8 cellular contexts compared by ENCODE assay signal in the genomic region with DNA sequence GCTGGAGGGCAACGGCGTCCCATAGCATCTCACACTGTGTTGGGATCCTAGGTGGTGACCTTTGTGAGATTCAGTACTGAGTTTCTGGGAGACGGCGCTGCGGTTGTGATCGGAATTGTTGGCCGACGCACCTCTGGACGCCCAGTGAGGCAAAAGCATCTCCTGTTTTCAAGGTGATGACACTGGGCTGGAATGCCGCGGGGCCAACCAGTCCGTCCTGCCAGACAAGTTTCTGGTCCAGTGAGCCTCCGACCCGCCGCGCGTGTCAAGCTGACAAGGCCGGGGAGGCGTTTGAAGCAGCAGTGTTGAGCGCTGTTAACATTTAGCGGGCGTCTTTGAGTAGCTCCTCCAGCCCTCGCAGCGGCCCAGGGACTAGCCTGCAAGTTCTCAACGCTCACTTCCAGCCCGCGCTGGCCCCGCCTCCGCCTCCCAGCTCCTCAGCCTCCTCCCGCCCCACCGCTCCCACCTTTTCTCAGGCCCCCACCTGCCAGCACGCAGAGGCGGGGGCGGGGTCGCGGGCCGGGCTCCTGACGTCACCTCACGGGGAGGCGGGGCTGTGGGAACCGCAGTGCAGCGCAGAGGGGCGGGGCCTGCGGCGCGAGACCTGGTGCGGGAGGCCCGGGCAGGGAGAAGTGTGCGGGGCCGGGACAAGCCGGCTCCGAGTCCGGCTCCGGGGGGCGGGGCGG. TPM values are rescaled to one million over a fixed set of nuclear protein-coding genes. Genes with fewer than 3 reads are reported as not detected.
DNase-seq lines count a peak whose midpoint lies in the region; ATAC-seq and TF ChIP-seq lines count a peak whose summit lies in the region.

No MANE protein-coding gene starts in this region.

- H3K27ac Mint-ChIP-seq in activated CD8-positive, alpha-beta T cell treated with anti-CD3 and anti-CD28 coated beads for 36 hours, result no peak overlapping the region

- no peaks in the 10 kb centered on the region for H3K36me3 Mint-ChIP-seq in activated CD8-positive, alpha-beta T cell treated with anti-CD3 and anti-CD28 coated beads for 36 hours (ENCODE audit: low read depth)

- 1% methylated on average over 56 of the region's 56 CpGs for whole genome bisulfite sequencing in ectodermal cell, 2 experiments
- WGBS in lung, 2 donors, result 1% methylated on average over 50 to 56 of the region's 56 CpGs

- TF ChIP-seq CTCF in AG04450 (IDR thresholded peaks at IDR 0.05; ENCODE audit: low read depth, low read length), result no peak
- no peak for TF ChIP-seq CTCF in activated CD8-positive, alpha-beta T cell treated with anti-CD3 and anti-CD28 coated beads for 36 hours (IDR thresholded peaks at IDR 0.05)
- TF ChIP-seq CTCF in lung (IDR thresholded peaks at IDR 0.05; ENCODE audit: control extremely low read depth, extremely low read depth), result no peak

- ATAC-seq in GM19043 (IDR thresholded peaks at IDR 0.05; ENCODE audit: low read depth, unreplicated experiment), result peak; percentile 69
- peak; percentile 88 for ATAC-seq in HG03439 (IDR thresholded peaks at IDR 0.05; ENCODE audit: unreplicated experiment)
- ATAC-seq in activated CD8-positive, alpha-beta T cell treated with anti-CD3 and anti-CD28 coated beads for 36 hours, result peak; percentile 87
- peak; percentile 85 for ATAC-seq in lung (ENCODE audit: insufficient read depth, low FRiP score)

- no peak for DNase-seq in AG04450 (ENCODE audit: low read depth, low spot score)
- peak; percentile 90 for DNase-seq in NCI-H748 (lab: John Stamatoyannopoulos, UW; ENCODE audit: unreplicated experiment)
- peak; percentile 88 for DNase-seq in activated CD8-positive, alpha-beta T cell treated with anti-CD3 and anti-CD28 coated beads for 36 hours
- DNase-seq in lung (ENCODE audit: low spot score), result peak; percentile 94
- DNase-seq in stimulated activated CD4-positive, alpha-beta T cell treated with anti-CD3 and anti-CD28 coated beads, TNF-alpha, amount 100 ng/mL, for 1 hour (ENCODE audit: low read depth in 3 of 3, low spot score in 1 of 3), result peak; percentile 69 to 87 (median 80)

- H3K27ac ChIP-seq in AG04450 (ENCODE audit: low read depth, low read length) (no peak overlapping the region), ectodermal cell (ENCODE audit: insufficient read depth, low read depth, low read length, poor library complexity, severe bottlenecking) (no peak overlapping the region), lung (ENCODE audit: low read depth in 1 of 2, low read length in 1 of 2) (peak overlapping the region; percentile 87 to 93)

- CTCF ChIA-PET in AG04450 (lab: Charles Lee), result no interaction called here
- CTCF ChIA-PET in activated CD8-positive, alpha-beta T cell treated with anti-CD3 and anti-CD28 coated beads for 36 hours (lab: Charles Lee), result interaction anchor here (1.0 to 1.1 kb wide), 2 partner anchors 9 to 11 kb away, joined by 3 read pairs; no protein-coding TSS in a partner anchor

- intact Hi-C loops in activated CD8-positive, alpha-beta T cell treated with anti-CD3 and anti-CD28 coated beads for 36 hours (cut with micrococcal nuclease), result no loop called here

- H3K4me1 ChIP-seq in ectodermal cell (ENCODE audit: control insufficient read depth, insufficient read depth, low read length), result peaks cover 11% of the 10 kb centered on the region
- H3K4me1 ChIP-seq in lung (ENCODE audit: control insufficient read depth in 2 of 2, insufficient read depth in 2 of 2, low read length in 2 of 2), result peaks cover 0 to 7% of the 10 kb centered on the region in 2 donors

- peaks cover 13% of the 10 kb centered on the region for H3K4me1 Mint-ChIP-seq in activated CD8-positive, alpha-beta T cell treated with anti-CD3 and anti-CD28 coated beads for 36 hours (ENCODE audit: low read depth)

- H3K4me3 Mint-ChIP-seq in activated CD8-positive, alpha-beta T cell treated with anti-CD3 and anti-CD28 coated beads for 36 hours, result peak overlapping the region; percentile 67

- peak overlapping the region; percentile 58 for H3K4me3 ChIP-seq in AG04450 (ENCODE audit: low read depth, low read length)
- H3K4me3 ChIP-seq in ectodermal cell (ENCODE audit: insufficient read depth, low read depth, low read length), result peak overlapping the region; percentile 63
- H3K4me3 ChIP-seq in lung, result peak overlapping the region; percentile 62

- POLR2A ChIA-PET in AG04450 (lab: Yijun Ruan, JAX), result no interaction called here
- POLR2A ChIA-PET in activated CD8-positive, alpha-beta T cell treated with anti-CD3 and anti-CD28 coated beads for 36 hours (lab: Charles Lee), result no interaction called here

- H3K9me3 ChIP-seq in AG04450 (ENCODE audit: control insufficient read depth, insufficient read depth, low read length) (peaks cover 5% of the 10 kb centered on the region; the same call in 1 of the 2 replicates), ectodermal cell (ENCODE audit: control insufficient read depth, low read length) (no peaks in the 10 kb centered on the region), lung (ENCODE audit: control insufficient read depth in 2 of 2, insufficient read depth in 1 of 2, low read length in 1 of 2) (peaks cover 0 to 3% of the 10 kb centered on the region in 2 donors)

- peaks cover 34% of the 10 kb centered on the region for H3K27me3 Mint-ChIP-seq in activated CD8-positive, alpha-beta T cell treated with anti-CD3 and anti-CD28 coated beads for 36 hours

- no peaks in the 10 kb centered on the region for H3K9me3 Mint-ChIP-seq in activated CD8-positive, alpha-beta T cell treated with anti-CD3 and anti-CD28 coated beads for 36 hours

- H3K27me3 ChIP-seq in AG04450 (ENCODE audit: control insufficient read depth, insufficient read depth, low read length) (peaks cover 38% of the 10 kb centered on the region), ectodermal cell (ENCODE audit: control insufficient read depth, insufficient read depth, low read length, poor library complexity, severe bottlenecking) (peaks cover 42% of the 10 kb centered on the region), lung (ENCODE audit: control insufficient read depth, insufficient read depth) (no peaks in the 10 kb centered on the region)

- H3K36me3 ChIP-seq in ectodermal cell (ENCODE audit: control insufficient read depth, insufficient read depth, low read length) (no peaks in the 10 kb centered on the region), lung (ENCODE audit: control insufficient read depth in 2 of 2, insufficient read depth in 2 of 2, low read length in 2 of 2) (no peaks in the 10 kb centered on the region)

RNA-seq across cellular contexts. Expression of gene CDS1, which starts 0.5 kb away (rescaled TPM):
- polyA plus RNA-seq in AG04450 (2011; rRNA removed) (0.06 TPM in 1 of 2 replicates, not detected in the other), lung (10 to 100 TPM; 10.7 to 16.4 TPM)
- not detected in 2 replicates for polyA minus RNA-seq in AG04450 (2011; rRNA and poly(A)+ RNA removed)
- under 1 TPM; 0.07 to 0.25 TPM for total RNA-seq in activated CD8-positive, alpha-beta T cell treated with anti-CD3 and anti-CD28 coated beads for 36 hours
- polyA plus RNA-seq in ectodermal cell (2013, experiment 1 of 4), result 4.0 TPM
- 4.4 TPM for polyA plus RNA-seq in ectodermal cell (2013, experiment 2 of 4)
- polyA plus RNA-seq in ectodermal cell (2013, experiment 3 of 4), result 4.3 TPM
- polyA plus RNA-seq in ectodermal cell (2013, experiment 4 of 4), result 4.5 TPM
- 10 to 100 TPM; 21.2 to 32.7 TPM for total RNA-seq in lung

Comparison
In these comparisons a context has a peak if more than half of its experiments do, and no peak if none do; other contexts are left out.
1. H3K27ac ChIP-seq: peak in lung (2 of 2); none in AG04450 (single experiment) and ectodermal cell (single experiment).
2. RNA of gene CDS1, which starts 0.5 kb away (total RNA-seq): 21.2 to 32.7 TPM in lung; 0.07 to 0.25 TPM in activated CD8-positive, alpha-beta T cell treated with anti-CD3 and anti-CD28 coated beads for 36 hours; every median in the first group is over 10 times any median in the second.
3. Peak in every context shown above with its lines, with median percentiles within 50 percentile points of each other: H3K4me3 ChIP-seq and ATAC-seq.